Comparison of ENCODE assay signal across 15 cellular contexts in genomic region chr2:96112501-96113366, GRCh38. TPM values are rescaled to one million over a fixed set of nuclear protein-coding genes. Genes with fewer than 3 reads are reported as not detected.
"Had no signal": no experiment of that assay in that cellular context is flagged by ENCODE, and none has a peak within 500 bp of the region (broad histone marks: within the 10 kb centered on the region; RNA-seq: fewer than 3 reads in every experiment).

No MANE protein-coding gene starts in this region.

- DNase-seq: amniotic stem cell; brain microvascular endothelial cell; mesenchymal stem cell; stimulated activated naive CD4-positive, alpha-beta T cell treated with Interleukin-2 at 50 U/mL for 16 hours; T1000; trophoblast cell had no signal

- H3K27ac ChIP-seq: brain microvascular endothelial cell, esophagus muscularis mucosa, neural progenitor cell, parathyroid adenoma, right atrium auricular region, SK-N-MC, VCaP had no signal

- H3K4me2 ChIP-seq: neural progenitor cell had no signal

- H3K9me3 ChIP-seq: esophagus muscularis mucosa, right atrium auricular region had no signal

- H3K4me3 ChIP-seq: esophagus muscularis mucosa, neural progenitor cell, right atrium auricular region, SK-N-MC had no signal

- H3K36me3 ChIP-seq: brain microvascular endothelial cell, esophagus muscularis mucosa, neural progenitor cell, right atrium auricular region had no signal

- ATAC-seq: left lobe of liver, T-cell had no signal

- H3K9ac ChIP-seq: neural progenitor cell, parathyroid adenoma had no signal

- H3K79me2 ChIP-seq: parathyroid adenoma had no signal

- H2AFZ ChIP-seq: neural progenitor cell, parathyroid adenoma had no signal

RNA-seq across cellular contexts. Expression of gene ADRA2B, which starts 3.6 kb away (rescaled TPM):
- total RNA-seq: fibroblast of villous mesenchyme had no signal

RNA-seq across cellular contexts. Expression of gene ASTL, which starts 25.6 kb away (rescaled TPM):
- total RNA-seq: esophagus muscularis mucosa, fibroblast of villous mesenchyme, left lobe of liver, right atrium auricular region had no signal
